ENCODE assay signal across 21 cellular contexts in the genomic region with DNA sequence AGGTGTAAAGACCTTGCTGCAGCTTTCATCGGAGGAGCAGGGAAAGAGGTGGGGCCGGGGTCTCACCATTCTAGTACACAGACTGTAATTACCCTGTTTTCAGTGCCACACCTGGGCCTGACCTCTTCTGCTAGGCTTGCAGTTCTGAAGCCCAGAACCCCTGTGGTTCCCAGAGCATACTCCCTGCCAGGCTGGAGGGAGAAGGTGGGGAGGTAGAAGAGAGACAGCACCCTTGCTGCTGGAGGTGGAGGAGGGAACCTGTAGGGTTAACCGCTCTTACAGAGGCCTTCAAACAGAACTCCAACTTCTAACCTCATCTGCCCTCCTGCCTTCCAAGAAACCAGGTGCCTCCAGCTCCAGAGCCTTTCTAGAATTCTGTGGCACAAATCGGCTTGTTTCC. TPM values are rescaled to one million over a fixed set of nuclear protein-coding genes. Genes with fewer than 3 reads are reported as not detected.
"Had no signal": no experiment of that assay in that cellular context is flagged by ENCODE, and none has a peak within 500 bp of the region (broad histone marks: within the 10 kb centered on the region; RNA-seq: fewer than 3 reads in every experiment).

No MANE protein-coding gene starts in this region.

- H3K4me3 Mint-ChIP-seq: activated CD4-positive, alpha-beta T cell treated with anti-CD3 and anti-CD28 coated beads, Interleukin-2, amount 10 ng/mL, durations not matched to agents 7 days and 5 days; activated CD8-positive, alpha-beta T cell treated with anti-CD3 and anti-CD28 coated beads, Interleukin-2, amount 10 ng/mL, durations not matched to agents 7 days and 5 days; activated naive CD4-positive, alpha-beta T cell treated with anti-CD3 and anti-CD28 coated beads, Interleukin-2, amount 50 U/mL, for 24 hours; natural killer cell treated with Interleukin-12 subunit alpha and Interleukin-12 subunit beta and Interleukin-15 and Interleukin-18, amount 100 ng/mL, for 72 hours; T-helper 17 cell had no signal

- H3K36me3 ChIP-seq: thyroid gland had no signal

- H3K9me3 ChIP-seq: body of pancreas, psoas muscle, thyroid gland had no signal

- H3K9me3 Mint-ChIP-seq: activated CD4-positive, alpha-beta T cell treated with anti-CD3 and anti-CD28 coated beads, Interleukin-2, amount 10 ng/mL, durations not matched to agents 7 days and 5 days; activated naive CD4-positive, alpha-beta T cell treated with anti-CD3 and anti-CD28 coated beads, Interleukin-2, amount 50 U/mL, for 24 hours; natural killer cell treated with Interleukin-12 subunit alpha and Interleukin-12 subunit beta and Interleukin-15 and Interleukin-18, amount 100 ng/mL, for 72 hours had no signal

- H3K27ac ChIP-seq: body of pancreas, psoas muscle, thyroid gland had no signal

- H3K36me3 Mint-ChIP-seq: activated naive CD4-positive, alpha-beta T cell treated with anti-CD3 and anti-CD28 coated beads, Interleukin-2, amount 50 U/mL, for 24 hours; natural killer cell treated with Interleukin-12 subunit alpha and Interleukin-12 subunit beta and Interleukin-15 and Interleukin-18, amount 100 ng/mL, for 72 hours had no signal

- H3K27me3 ChIP-seq: body of pancreas, thyroid gland had no signal

- H3K4me3 ChIP-seq: body of pancreas, psoas muscle, thyroid gland had no signal

- H3K4me1 ChIP-seq: body of pancreas, thyroid gland had no signal

- DNase-seq: activated CD4-positive, alpha-beta T cell treated with anti-CD3 and anti-CD28 coated beads, Interleukin-2, amount 10 ng/mL, durations not matched to agents 7 days and 5 days; activated CD4-positive, CD25-positive, alpha-beta regulatory T cell treated with anti-CD3 and anti-CD28 coated beads, Interleukin-2, amount 50 U/mL, for 72 hours; activated CD8-positive, alpha-beta T cell treated with anti-CD3 and anti-CD28 coated beads, Interleukin-2, amount 10 ng/mL, durations not matched to agents 7 days and 5 days; activated gamma-delta T cell treated with Interleukin-2 at 50 U/mL for 16 hours; anterior cingulate cortex; body of pancreas; effector CD4-positive, alpha-beta T cell; erythroblast; foreskin fibroblast; left ventricle myocardium superior; mammary epithelial cell; psoas muscle; right cardiac atrium; stimulated activated CD4-positive, alpha-beta T cell treated with anti-CD3 and anti-CD28 coated beads, Interleukin-12 subunit alpha, Interleukin-12 subunit beta, amount 100 ng/mL, for 4 hours; stimulated activated CD4-positive, alpha-beta T cell treated with anti-CD3 and anti-CD28 coated beads, Interleukin-4, amount 100 ng/mL, for 4 hours; stimulated activated naive CD8-positive, alpha-beta T cell treated with anti-CD3 and anti-CD28 coated beads, Interleukin-15, Interleukin-2, amounts not matched to agents 100 U/mL and 50 U/mL, for 24 hours; substantia nigra; T-helper 17 cell; thyroid gland had no signal

- H3K27ac Mint-ChIP-seq: activated CD4-positive, alpha-beta T cell treated with anti-CD3 and anti-CD28 coated beads, Interleukin-2, amount 10 ng/mL, durations not matched to agents 7 days and 5 days; activated CD8-positive, alpha-beta T cell treated with anti-CD3 and anti-CD28 coated beads, Interleukin-2, amount 10 ng/mL, durations not matched to agents 7 days and 5 days; activated naive CD4-positive, alpha-beta T cell treated with anti-CD3 and anti-CD28 coated beads, Interleukin-2, amount 50 U/mL, for 24 hours; natural killer cell treated with Interleukin-12 subunit alpha and Interleukin-12 subunit beta and Interleukin-15 and Interleukin-18, amount 100 ng/mL, for 72 hours; T-helper 17 cell had no signal

RNA-seq across cellular contexts. Expression of a gene that starts 27.0 kb away (rescaled TPM):
- total RNA-seq: activated CD4-positive, alpha-beta T cell treated with anti-CD3 and anti-CD28 coated beads, Interleukin-2, amount 10 ng/mL, durations not matched to agents 7 days and 5 days; activated CD8-positive, alpha-beta T cell treated with anti-CD3 and anti-CD28 coated beads, Interleukin-2, amount 10 ng/mL, durations not matched to agents 7 days and 5 days; natural killer cell treated with Interleukin-12 subunit alpha and Interleukin-12 subunit beta and Interleukin-15 and Interleukin-18, amount 100 ng/mL, for 72 hours; T-helper 17 cell had no signal
